In the genomic region with DNA sequence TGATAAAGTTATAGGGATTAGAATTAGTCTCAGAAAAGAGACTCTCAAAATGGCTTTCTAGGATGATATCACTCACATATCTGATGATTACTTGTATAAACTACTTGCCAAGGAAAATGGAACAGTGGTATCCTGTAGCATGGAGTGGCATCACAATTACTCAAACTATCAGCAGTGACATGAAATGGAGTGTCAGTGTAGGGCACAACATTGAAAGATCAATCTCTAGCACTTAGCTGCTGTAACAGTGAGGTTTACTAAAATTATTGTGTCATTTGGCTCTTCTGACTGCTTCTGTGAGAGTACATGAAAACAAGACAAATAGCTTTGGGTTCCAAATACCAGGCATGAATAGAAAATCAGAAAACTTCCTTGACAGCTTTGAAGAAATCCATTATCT, we compare ENCODE assay signal across 34 cellular contexts.
"Had no signal": no experiment of that assay in that cellular context is flagged by ENCODE, and none has a peak within 500 bp of the region (broad histone marks: within the 10 kb centered on the region; RNA-seq: fewer than 3 reads in every experiment).

No MANE protein-coding gene starts in this region.

- H3K36me3 ChIP-seq: MG63 had no signal

- H3K9me3 ChIP-seq: MG63 had no signal

- H3K27me3 ChIP-seq: MG63 had no signal

- DNase-seq: Karpas-422, Kasumi-1, MG63, MM.1S, NCI-H1048, NCI-H1092, NCI-H1092 treated with DMSO at 0.1 percent for 48 hours, NCI-H1105, NCI-H1105 treated with DMSO at 0.1 percent for 48 hours, NCI-H1417, NCI-H1417 treated with DMSO at 0.1 percent for 48 hours, NCI-H1436, NCI-H1436 treated with DMSO at 0.1 percent for 48 hours, NCI-H146, NCI-H1694, NCI-H1694 treated with DMSO at 0.1 percent for 48 hours, NCI-H187, NCI-H187 treated with DMSO at 0.1 percent for 48 hours, NCI-H1930, NCI-H2029, NCI-H2029 treated with DMSO at 0.1 percent for 48 hours, NCI-H2081, NCI-H2081 treated with DMSO at 0.1 percent for 48 hours, NCI-H2107, NCI-H2171, NCI-H2171 treated with DMSO at 0.1 percent for 48 hours, NCI-H2227 treated with DMSO at 0.1 percent for 48 hours, NCI-H226, NCI-H345, NCI-H446, NCI-H446 treated with DMSO at 0.1 percent for 48 hours, NCI-H510A, NCI-H510A treated with DMSO at 0.1 percent for 48 hours, NCI-H524 had no signal

- H3K4me3 ChIP-seq: MG63 had no signal
